Comparison of ENCODE assay signal across 1 cellular context in the genomic region with DNA sequence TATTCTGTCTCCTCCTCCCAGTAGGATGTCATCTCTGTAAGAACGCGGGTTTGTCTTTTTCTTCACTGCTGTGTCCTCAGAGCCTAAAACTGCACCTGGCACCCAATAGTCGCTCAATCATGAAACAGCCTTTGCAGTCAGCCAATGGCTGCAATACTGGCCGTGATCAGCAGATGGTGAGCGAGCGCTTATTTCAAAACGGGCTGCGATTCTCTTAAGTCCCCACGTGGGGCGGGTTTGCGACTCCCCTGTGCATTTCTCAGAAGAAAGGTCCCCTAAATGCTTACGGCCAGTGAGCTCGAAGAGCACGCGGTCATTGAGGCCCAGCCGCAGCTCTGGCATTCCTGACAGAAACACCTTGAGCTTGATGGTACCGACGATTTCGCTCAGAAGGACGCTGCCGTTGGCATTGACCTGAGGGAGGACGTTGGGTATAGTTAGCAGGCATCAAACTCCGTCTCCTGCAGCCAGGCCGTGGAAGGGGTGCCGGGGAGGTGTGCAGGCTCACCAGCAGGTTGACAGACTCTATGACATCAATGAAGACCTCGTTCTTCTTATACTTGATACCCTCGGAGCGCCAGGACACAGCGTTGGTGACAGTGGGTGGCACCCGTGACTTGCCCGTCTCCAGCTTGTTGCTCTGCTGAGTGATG.
TF ChIP-seq lines count a peak whose summit lies in the region.

No MANE protein-coding gene starts in this region.

TF ChIP-seq in HepG2, 621 proteins besides CTCF, POLR2A, EP300 and RAD21 (continued from another document and continues in another):
- TF ChIP-seq, protein P1, sequence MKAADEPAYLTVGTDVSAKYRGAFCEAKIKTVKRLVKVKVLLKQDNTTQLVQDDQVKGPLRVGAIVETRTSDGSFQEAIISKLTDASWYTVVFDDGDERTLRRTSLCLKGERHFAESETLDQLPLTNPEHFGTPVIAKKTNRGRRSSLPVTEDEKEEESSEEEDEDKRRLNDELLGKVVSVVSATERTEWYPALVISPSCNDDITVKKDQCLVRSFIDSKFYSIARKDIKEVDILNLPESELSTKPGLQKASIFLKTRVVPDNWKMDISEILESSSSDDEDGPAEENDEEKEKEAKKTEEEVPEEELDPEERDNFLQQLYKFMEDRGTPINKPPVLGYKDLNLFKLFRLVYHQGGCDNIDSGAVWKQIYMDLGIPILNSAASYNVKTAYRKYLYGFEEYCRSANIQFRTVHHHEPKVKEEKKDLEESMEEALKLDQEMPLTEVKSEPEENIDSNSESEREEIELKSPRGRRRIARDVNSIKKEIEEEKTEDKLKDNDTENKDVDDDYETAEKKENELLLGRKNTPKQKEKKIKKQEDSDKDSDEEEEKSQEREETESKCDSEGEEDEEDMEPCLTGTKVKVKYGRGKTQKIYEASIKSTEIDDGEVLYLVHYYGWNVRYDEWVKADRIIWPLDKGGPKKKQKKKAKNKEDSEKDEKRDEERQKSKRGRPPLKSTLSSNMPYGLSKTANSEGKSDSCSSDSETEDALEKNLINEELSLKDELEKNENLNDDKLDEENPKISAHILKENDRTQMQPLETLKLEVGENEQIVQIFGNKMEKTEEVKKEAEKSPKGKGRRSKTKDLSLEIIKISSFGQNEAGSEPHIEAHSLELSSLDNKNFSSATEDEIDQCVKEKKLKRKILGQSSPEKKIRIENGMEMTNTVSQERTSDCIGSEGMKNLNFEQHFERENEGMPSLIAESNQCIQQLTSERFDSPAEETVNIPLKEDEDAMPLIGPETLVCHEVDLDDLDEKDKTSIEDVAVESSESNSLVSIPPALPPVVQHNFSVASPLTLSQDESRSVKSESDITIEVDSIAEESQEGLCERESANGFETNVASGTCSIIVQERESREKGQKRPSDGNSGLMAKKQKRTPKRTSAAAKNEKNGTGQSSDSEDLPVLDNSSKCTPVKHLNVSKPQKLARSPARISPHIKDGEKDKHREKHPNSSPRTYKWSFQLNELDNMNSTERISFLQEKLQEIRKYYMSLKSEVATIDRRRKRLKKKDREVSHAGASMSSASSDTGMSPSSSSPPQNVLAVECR (CRISPR knock-in tag; IDR thresholded peaks at IDR 0.05; ENCODE audit: borderline replicate concordance): peak; percentile 34; the same call in 1 of the 2 replicates
- TF ChIP-seq ZNF234 (CRISPR knock-in tag; conservative IDR thresholded peaks at IDR 0.05): no peak
- no peak for TF ChIP-seq THAP8 (CRISPR knock-in tag; IDR thresholded peaks at IDR 0.05; ENCODE audit: borderline replicate concordance)
- no peak for TF ChIP-seq GPBP1L1 (CRISPR knock-in tag; IDR thresholded peaks at IDR 0.05)
- TF ChIP-seq IKZF4 (CRISPR knock-in tag; IDR thresholded peaks at IDR 0.05; ENCODE audit: borderline replicate concordance, low read depth, not compliant biosample characterization): no peak
- no peak for TF ChIP-seq HHEX (CRISPR knock-in tag; IDR thresholded peaks at IDR 0.05)
- no peak for TF ChIP-seq ZNF713 (CRISPR knock-in tag; IDR thresholded peaks at IDR 0.05)
- TF ChIP-seq ARHGAP35 (CRISPR knock-in tag; IDR thresholded peaks at IDR 0.05; ENCODE audit: borderline replicate concordance): no peak
- no peak for TF ChIP-seq TAF1 (CRISPR knock-in tag; IDR thresholded peaks at IDR 0.05)
- TF ChIP-seq ZNF614 (CRISPR knock-in tag; IDR thresholded peaks at IDR 0.05; ENCODE audit: borderline replicate concordance): 0 out of 2 replicates have a peak, but pooled peaks have one; percentile 44
- TF ChIP-seq SP4 (CRISPR knock-in tag; IDR thresholded peaks at IDR 0.05): no peak
- no peak for TF ChIP-seq PAF1 (CRISPR knock-in tag; IDR thresholded peaks at IDR 0.05)
- TF ChIP-seq ZNF451 (CRISPR knock-in tag; IDR thresholded peaks at IDR 0.05): no peak
- TF ChIP-seq MED8 (CRISPR knock-in tag; IDR thresholded peaks at IDR 0.05; ENCODE audit: insufficient replicate concordance): no peak
- TF ChIP-seq RBM39 (IDR thresholded peaks at IDR 0.05; ENCODE audit: low read depth, low read length, poor library complexity, severe bottlenecking): no peak
- peak; percentile 48; the same call in 1 of the 2 replicates for TF ChIP-seq THAP9 (CRISPR knock-in tag; IDR thresholded peaks at IDR 0.05; ENCODE audit: borderline replicate concordance)
- TF ChIP-seq ZFP91 (CRISPR knock-in tag; IDR thresholded peaks at IDR 0.05; ENCODE audit: borderline replicate concordance): peak; percentile 34; the same call in 1 of the 2 replicates
- peak; percentile 74; the same call in 1 of the 2 replicates for TF ChIP-seq REPIN1 (CRISPR knock-in tag; IDR thresholded peaks at IDR 0.05; ENCODE audit: borderline replicate concordance, low read depth)
- no peak for TF ChIP-seq ZNF841 (CRISPR knock-in tag; IDR thresholded peaks at IDR 0.05; ENCODE audit: borderline replicate concordance)
- no peak for TF ChIP-seq ZSCAN29 (CRISPR knock-in tag; conservative IDR thresholded peaks at IDR 0.05)
- no peak for TF ChIP-seq ZNF558 (CRISPR knock-in tag; IDR thresholded peaks at IDR 0.05; ENCODE audit: borderline replicate concordance)
- no peak for TF ChIP-seq NFE2 (CRISPR knock-in tag; IDR thresholded peaks at IDR 0.05)
- no peak for TF ChIP-seq ZNF567 (CRISPR knock-in tag; IDR thresholded peaks at IDR 0.05; ENCODE audit: borderline replicate concordance)
- 0 out of 2 replicates have a peak, but pooled peaks have one; percentile 42 for TF ChIP-seq TARDBP (CRISPR knock-in tag; IDR thresholded peaks at IDR 0.05)
- TF ChIP-seq, protein P2, sequence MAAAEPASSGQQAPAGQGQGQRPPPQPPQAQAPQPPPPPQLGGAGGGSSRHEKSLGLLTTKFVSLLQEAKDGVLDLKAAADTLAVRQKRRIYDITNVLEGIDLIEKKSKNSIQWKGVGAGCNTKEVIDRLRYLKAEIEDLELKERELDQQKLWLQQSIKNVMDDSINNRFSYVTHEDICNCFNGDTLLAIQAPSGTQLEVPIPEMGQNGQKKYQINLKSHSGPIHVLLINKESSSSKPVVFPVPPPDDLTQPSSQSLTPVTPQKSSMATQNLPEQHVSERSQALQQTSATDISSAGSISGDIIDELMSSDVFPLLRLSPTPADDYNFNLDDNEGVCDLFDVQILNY (CRISPR knock-in tag; conservative IDR thresholded peaks at IDR 0.05): no peak
- no peak for TF ChIP-seq CENPX (CRISPR knock-in tag; IDR thresholded peaks at IDR 0.05)
- no peak for TF ChIP-seq ZNF224 (CRISPR knock-in tag; IDR thresholded peaks at IDR 0.05)
- TF ChIP-seq ZNF34 (CRISPR knock-in tag; IDR thresholded peaks at IDR 0.05; ENCODE audit: borderline replicate concordance): no peak
- no peak for TF ChIP-seq ZNF549 (CRISPR knock-in tag; IDR thresholded peaks at IDR 0.05)
- TF ChIP-seq NBN (conservative IDR thresholded peaks at IDR 0.05): no peak
- TF ChIP-seq ZXDC (CRISPR knock-in tag; IDR thresholded peaks at IDR 0.05): peak; percentile 45; the same call in 1 of the 2 replicates
- TF ChIP-seq ZNF572 (CRISPR knock-in tag; IDR thresholded peaks at IDR 0.05): no peak
- 0 out of 2 replicates have a peak, but pooled peaks have one; percentile 37 for TF ChIP-seq KMT2A (CRISPR knock-in tag; IDR thresholded peaks at IDR 0.05)
- no peak for TF ChIP-seq ZNF616 (CRISPR knock-in tag; IDR thresholded peaks at IDR 0.05; ENCODE audit: low read depth)
- TF ChIP-seq ZSCAN20 (CRISPR knock-in tag; IDR thresholded peaks at IDR 0.05; ENCODE audit: borderline replicate concordance): no peak
- TF ChIP-seq, protein P3, sequence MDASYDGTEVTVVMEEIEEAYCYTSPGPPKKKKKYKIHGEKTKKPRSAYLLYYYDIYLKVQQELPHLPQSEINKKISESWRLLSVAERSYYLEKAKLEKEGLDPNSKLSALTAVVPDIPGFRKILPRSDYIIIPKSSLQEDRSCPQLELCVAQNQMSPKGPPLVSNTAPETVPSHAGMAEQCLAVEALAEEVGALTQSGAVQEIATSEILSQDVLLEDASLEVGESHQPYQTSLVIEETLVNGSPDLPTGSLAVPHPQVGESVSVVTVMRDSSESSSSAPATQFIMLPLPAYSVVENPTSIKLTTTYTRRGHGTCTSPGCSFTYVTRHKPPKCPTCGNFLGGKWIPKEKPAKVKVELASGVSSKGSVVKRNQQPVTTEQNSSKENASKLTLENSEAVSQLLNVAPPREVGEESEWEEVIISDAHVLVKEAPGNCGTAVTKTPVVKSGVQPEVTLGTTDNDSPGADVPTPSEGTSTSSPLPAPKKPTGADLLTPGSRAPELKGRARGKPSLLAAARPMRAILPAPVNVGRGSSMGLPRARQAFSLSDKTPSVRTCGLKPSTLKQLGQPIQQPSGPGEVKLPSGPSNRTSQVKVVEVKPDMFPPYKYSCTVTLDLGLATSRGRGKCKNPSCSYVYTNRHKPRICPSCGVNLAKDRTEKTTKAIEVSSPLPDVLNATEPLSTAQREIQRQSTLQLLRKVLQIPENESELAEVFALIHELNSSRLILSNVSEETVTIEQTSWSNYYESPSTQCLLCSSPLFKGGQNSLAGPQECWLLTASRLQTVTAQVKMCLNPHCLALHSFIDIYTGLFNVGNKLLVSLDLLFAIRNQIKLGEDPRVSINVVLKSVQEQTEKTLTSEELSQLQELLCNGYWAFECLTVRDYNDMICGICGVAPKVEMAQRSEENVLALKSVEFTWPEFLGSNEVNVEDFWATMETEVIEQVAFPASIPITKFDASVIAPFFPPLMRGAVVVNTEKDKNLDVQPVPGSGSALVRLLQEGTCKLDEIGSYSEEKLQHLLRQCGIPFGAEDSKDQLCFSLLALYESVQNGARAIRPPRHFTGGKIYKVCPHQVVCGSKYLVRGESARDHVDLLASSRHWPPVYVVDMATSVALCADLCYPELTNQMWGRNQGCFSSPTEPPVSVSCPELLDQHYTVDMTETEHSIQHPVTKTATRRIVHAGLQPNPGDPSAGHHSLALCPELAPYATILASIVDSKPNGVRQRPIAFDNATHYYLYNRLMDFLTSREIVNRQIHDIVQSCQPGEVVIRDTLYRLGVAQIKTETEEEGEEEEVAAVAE (CRISPR knock-in tag; IDR thresholded peaks at IDR 0.05; ENCODE audit: borderline replicate concordance): no peak
- no peak for TF ChIP-seq ZFP36L1 (CRISPR knock-in tag; IDR thresholded peaks at IDR 0.05)
- no peak for TF ChIP-seq MTA3 (CRISPR knock-in tag; IDR thresholded peaks at IDR 0.05)
- TF ChIP-seq ZNF264 (CRISPR knock-in tag; IDR thresholded peaks at IDR 0.05): no peak
- TF ChIP-seq ZNF331 (CRISPR knock-in tag; IDR thresholded peaks at IDR 0.05): no peak
- TF ChIP-seq HOXA9 (CRISPR knock-in tag; IDR thresholded peaks at IDR 0.05; ENCODE audit: borderline replicate concordance): no peak
